Comparison of ENCODE assay signal across 29 cellular contexts in genomic region chr16:87454391-87454790, GRCh38.
"Had no signal": no experiment of that assay in that cellular context is flagged by ENCODE, and none has a peak within 500 bp of the region (broad histone marks: within the 10 kb centered on the region; RNA-seq: fewer than 3 reads in every experiment).

No MANE protein-coding gene starts in this region.

- H3K4me3 ChIP-seq: left lung, lung, mucosa of descending colon, ovary, right atrium auricular region, skin epidermis, stomach, suprapubic skin, thoracic aorta, tibial artery, upper lobe of right lung had no signal

- DNase-seq: hypothalamus; immature natural killer cell; kidney; left colon; left lung; midbrain; mucosa of descending colon; naive thymus-derived CD4-positive, alpha-beta T cell; stimulated activated CD4-positive, alpha-beta T cell treated with anti-CD3 and anti-CD28 coated beads, Interleukin-12 subunit alpha, Interleukin-12 subunit beta, amount 100 ng/mL, for 4 hours; stimulated activated CD4-positive, alpha-beta T cell treated with anti-CD3 and anti-CD28 coated beads, Interleukin-15, amount 100 ng/mL, for 24 hours; stimulated activated CD4-positive, alpha-beta T cell treated with anti-CD3 and anti-CD28 coated beads, Interleukin-2, amount 100 ng/mL, for 24 hours; stimulated activated CD4-positive, alpha-beta T cell treated with anti-CD3 and anti-CD28 coated beads, Interleukin-4, amount 100 ng/mL, for 1 hour; stimulated activated naive B cell treated with anti-CD40 and anti-IgM and Interleukin-4, amounts not matched to agents 10 μg/mL and 1 μg/mL and 100 μg/mL, for 72 hours; stimulated activated naive CD8-positive, alpha-beta T cell treated with anti-CD3 and anti-CD28 coated beads, Interleukin-15, Interleukin-2, amounts not matched to agents 100 U/mL and 50 U/mL, for 24 hours; stomach; tibial artery; trophoblast cell; upper lobe of right lung had no signal

- H3K36me3 ChIP-seq: ovary had no signal

- H3K27me3 ChIP-seq: left lung, ovary, right atrium auricular region, stomach, suprapubic skin, tibial artery, upper lobe of right lung had no signal

- H3K4me3 Mint-ChIP-seq: immature natural killer cell; naive thymus-derived CD4-positive, alpha-beta T cell; natural killer cell treated with Interleukin-12 subunit alpha and Interleukin-12 subunit beta and Interleukin-15 and Interleukin-18, amount 100 ng/mL, for 72 hours; stimulated activated naive B cell treated with anti-CD40 and anti-IgM and Interleukin-4, amounts not matched to agents 10 μg/mL and 1 μg/mL and 100 μg/mL, for 72 hours had no signal

- H3K9me3 ChIP-seq: left lung, mucosa of descending colon, ovary, right atrium auricular region, stomach, suprapubic skin, thoracic aorta, tibial artery, upper lobe of right lung had no signal

- H3K9me3 Mint-ChIP-seq: immature natural killer cell; naive thymus-derived CD4-positive, alpha-beta T cell; natural killer cell treated with Interleukin-12 subunit alpha and Interleukin-12 subunit beta and Interleukin-15 and Interleukin-18, amount 100 ng/mL, for 72 hours; stimulated activated naive B cell treated with anti-CD40 and anti-IgM and Interleukin-4, amounts not matched to agents 10 μg/mL and 1 μg/mL and 100 μg/mL, for 72 hours had no signal

- H3K27me3 Mint-ChIP-seq: naive thymus-derived CD4-positive, alpha-beta T cell; natural killer cell treated with Interleukin-12 subunit alpha and Interleukin-12 subunit beta and Interleukin-15 and Interleukin-18, amount 100 ng/mL, for 72 hours; progenitor cell of endocrine pancreas; stimulated activated naive B cell treated with anti-CD40 and anti-IgM and Interleukin-4, amounts not matched to agents 10 μg/mL and 1 μg/mL and 100 μg/mL, for 72 hours had no signal

- H3K27ac ChIP-seq: left lung, ovary, right atrium auricular region, stomach, suprapubic skin, thoracic aorta, tibial artery, upper lobe of right lung had no signal

- ATAC-seq: left colon; left lung; mucosa of descending colon; naive thymus-derived CD4-positive, alpha-beta T cell; natural killer cell treated with Interleukin-12 subunit alpha and Interleukin-12 subunit beta and Interleukin-15 and Interleukin-18, amount 100 ng/mL, for 72 hours; sciatic nerve; stimulated activated naive B cell treated with anti-CD40 and anti-IgM and Interleukin-4, amounts not matched to agents 10 μg/mL and 1 μg/mL and 100 μg/mL, for 72 hours; stimulated activated naive CD8-positive, alpha-beta T cell treated with anti-CD3 and anti-CD28 coated beads, Interleukin-15, Interleukin-2, amounts not matched to agents 100 U/mL and 50 U/mL, for 24 hours; upper lobe of right lung had no signal

- H3K27ac Mint-ChIP-seq: progenitor cell of endocrine pancreas; stimulated activated naive B cell treated with anti-CD40 and anti-IgM and Interleukin-4, amounts not matched to agents 10 μg/mL and 1 μg/mL and 100 μg/mL, for 72 hours had no signal

- FAIRE-seq: islet of Langerhans, kidney, urothelium cell line had no signal
